ENCODE assay signal across 19 cellular contexts in genomic region chr15:71052356-71052755, GRCh38.
DNase-seq lines count a peak whose midpoint lies in the region; FAIRE-seq and TF ChIP-seq lines count a peak whose summit lies in the region.
"Had no signal": no experiment of that assay in that cellular context is flagged by ENCODE, and none has a peak within 500 bp of the region (broad histone marks: within the 10 kb centered on the region; RNA-seq: fewer than 3 reads in every experiment).

No MANE protein-coding gene starts in this region.

- no peak for TF ChIP-seq EP300 in H1 (IDR thresholded peaks at IDR 0.05; ENCODE audit: borderline replicate concordance in 1 of 2, low read depth in 2 of 2, low read length in 2 of 2)

- H3K79me1 ChIP-seq in H1 (ENCODE audit: low read depth, low read length), result no peaks in the 10 kb centered on the region

- peak; percentile 34 for DNase-seq in AG20443 (ENCODE audit: low spot score)
- peak; percentile 66 for DNase-seq in MG63
- no peak for DNase-seq in H1 (ENCODE audit: low read depth in 1 of 2, low spot score in 2 of 2)
- peak; percentile 53 for DNase-seq in kidney glomerular epithelial cell (lab: John Stamatoyannopoulos, UW)
- DNase-seq in iPS-NIHi11 (ENCODE audit: low spot score), result no peak
- DNase-seq in HUDEP-2 (lab: John Stamatoyannopoulos, UW; ENCODE audit: unreplicated experiment in 76 of 76), result no peak
- DNase-seq in NCI-H2171 (lab: John Stamatoyannopoulos, UW), result no peak
- DNase-seq in NCI-H446 treated with DMSO at 0.1 percent for 48 hours (lab: John Stamatoyannopoulos, UW), result no peak
- DNase-seq: activated CD4-positive, alpha-beta T cell treated with anti-CD3 and anti-CD28 coated beads, Interleukin-2, amount 50 U/mL, for 1 hour; activated CD8-positive, alpha-beta memory T cell treated with anti-CD3 and anti-CD28 coated beads, Interleukin-2, amount 50 U/mL, for 48 hours; Caco-2; heart left ventricle; naive thymus-derived CD4-positive, alpha-beta T cell; NCI-H345; ovary; stimulated activated CD4-positive, alpha-beta T cell treated with anti-CD3 and anti-CD28 coated beads, Interleukin-2, amount 100 ng/mL, for 48 hours had no signal

- no peak overlapping the region for H4K5ac ChIP-seq in H1 (ENCODE audit: insufficient read length, low read depth, low read length)

- H3K27ac ChIP-seq in H1 (ENCODE audit: low read depth, low read length), result no peak overlapping the region
- H3K27ac ChIP-seq: coronary artery, heart left ventricle, ovary had no signal

- H3K9me3 ChIP-seq in MG63, result peaks cover 8% of the 10 kb centered on the region
- no peaks in the 10 kb centered on the region for H3K9me3 ChIP-seq in H1 (ENCODE audit: insufficient read depth in 2 of 2, low read depth in 1 of 2, low read length in 1 of 2)
- H3K9me3 ChIP-seq: ovary had no signal

- POLR2A ChIA-PET in H1 (lab: Charles Lee; ENCODE audit: partially characterized antibody), result no interaction called here

- H2AK5ac ChIP-seq in H1 (ENCODE audit: low read depth, low read length), result 0 out of 2 replicates have a peak overlapping the region, but pooled peaks have one; percentile 11

- TF ChIP-seq CTCF in H1 (IDR thresholded peaks at IDR 0.05; ENCODE audit: control extremely low read depth in 1 of 3, insufficient read depth in 1 of 3, low read depth in 1 of 3, low read length in 3 of 3), result no peak

- H3K56ac ChIP-seq in H1 (replicated peaks; ENCODE audit: insufficient read length, low read depth, low read length), result no peak overlapping the region

- no peak for TF ChIP-seq POLR2A in H1 (IDR thresholded peaks at IDR 0.05; ENCODE audit: control extremely low read depth in 1 of 2, low read depth in 2 of 2, low read length in 2 of 2)

- H2BK5ac ChIP-seq in H1 (ENCODE audit: low read depth, low read length), result no peak overlapping the region

- no peak overlapping the region for H2AFZ ChIP-seq in H1 (ENCODE audit: low read length)

- 88% methylated on average over 2 of the region's 2 CpGs; no CpG with 5 or more reads in 1 of the 2 experiments for whole genome bisulfite sequencing in H1 (ENCODE audit: extremely low coverage in 1 of 2, insufficient coverage in 1 of 2, insufficient read length in 1 of 2, insufficient replicate concordance in 2 of 2, low coverage in 1 of 2, low lambda C conversion rate in 2 of 2, missing lambda C conversion rate in 1 of 2), 2 experiments

- no peak overlapping the region for H3K18ac ChIP-seq in H1 (ENCODE audit: extremely low read depth, low read length)

- no peak overlapping the region for H4K91ac ChIP-seq in H1 (replicated peaks; ENCODE audit: insufficient read length, low read length)

- peaks cover 0 to 10% (median 1%) of the 10 kb centered on the region in 4 experiments; a peak in 4 of 7 replicates for H3K4me1 ChIP-seq in H1 (replicated peaks in 1 of 4; ENCODE audit: control insufficient read depth in 3 of 4, insufficient read depth in 4 of 4, low read length in 3 of 4)
- H3K4me1 ChIP-seq: Caco-2 had no signal

- no peak overlapping the region for H3K9ac ChIP-seq in H1 (replicated peaks in 1 of 4; ENCODE audit: extremely low read depth in 1 of 4, low read depth in 3 of 4, low read length in 3 of 4)

- H2BK120ac ChIP-seq in H1 (replicated peaks; ENCODE audit: low read depth, low read length), result no peak overlapping the region

- no peak overlapping the region for H3K4me2 ChIP-seq in H1 (ENCODE audit: insufficient read depth in 1 of 2, low read depth in 2 of 2, low read length in 2 of 2)

- H2BK12ac ChIP-seq in H1 (ENCODE audit: low read depth, low read length), result no peak overlapping the region

- no peak overlapping the region for H2BK20ac ChIP-seq in H1 (ENCODE audit: low read length)

- no peaks in the 10 kb centered on the region for H3K79me2 ChIP-seq in H1 (ENCODE audit: control insufficient read depth in 1 of 2, insufficient read depth in 2 of 2, low read length in 2 of 2)

- no peaks in the 10 kb centered on the region for H3K23me2 ChIP-seq in H1 (ENCODE audit: low read depth, low read length)

- H4K20me1 ChIP-seq in H1 (replicated peaks in 1 of 2; ENCODE audit: control insufficient read depth in 1 of 2, insufficient read depth in 2 of 2, low read length in 2 of 2), result no peaks in the 10 kb centered on the region

- no peak overlapping the region for H3K14ac ChIP-seq in H1 (ENCODE audit: insufficient read length)

- no peak overlapping the region for H4K8ac ChIP-seq in H1 (ENCODE audit: extremely low read depth, insufficient read depth, low read length)

- no peak overlapping the region for H3K23ac ChIP-seq in H1 (ENCODE audit: insufficient read length)

- H3K4me3 ChIP-seq in MG63 (no peak overlapping the region), H1 (ENCODE audit: extremely low read depth in 1 of 4, insufficient read depth in 2 of 4, low read depth in 3 of 4, low read length in 4 of 4) (no peak overlapping the region)
- H3K4me3 ChIP-seq: coronary artery, heart left ventricle, ovary had no signal

- no peak overlapping the region for H2BK15ac ChIP-seq in H1 (ENCODE audit: low read length)

- CTCF ChIA-PET in H1 (lab: Charles Lee; ENCODE audit: partially characterized antibody), result interaction anchor here (0.6 kb wide), 1 partner anchor 713 kb away, joined by 3 read pairs; no protein-coding TSS in a partner anchor

- H3K4ac ChIP-seq in H1 (replicated peaks; ENCODE audit: insufficient read length, low read depth, low read length), result no peak overlapping the region

- H3K27me3 ChIP-seq in MG63 (no peaks in the 10 kb centered on the region), H1 (replicated peaks in 1 of 4; ENCODE audit: control insufficient read depth in 3 of 4, extremely low read depth in 1 of 4, insufficient read depth in 3 of 4, low read length in 3 of 4) (no peaks in the 10 kb centered on the region)
- H3K27me3 ChIP-seq: heart left ventricle, ovary had no signal

- peaks cover 5% of the 10 kb centered on the region; the same call in 1 of the 2 replicates for H3K36me3 ChIP-seq in MG63
- no peaks in the 10 kb centered on the region for H3K36me3 ChIP-seq in H1 (ENCODE audit: control insufficient read depth in 2 of 4, insufficient read depth in 4 of 4, low read length in 3 of 4)
- H3K36me3 ChIP-seq: ovary had no signal

- TF ChIP-seq RAD21 in H1 (IDR thresholded peaks at IDR 0.05 in 1 of 2, conservative IDR thresholded peaks at IDR 0.05 in 1 of 2; ENCODE audit: low read depth in 2 of 2, low read length in 2 of 2), result no peak

- no peak for FAIRE-seq in H1 (lab: Jason Lieb, UNC)
- FAIRE-seq: endothelial cell of umbilical vein, islet of Langerhans had no signal

TF ChIP-seq in H1, 55 proteins besides CTCF, POLR2A, EP300 and RAD21:
- TF ChIP-seq BRCA1 (IDR thresholded peaks at IDR 0.05; ENCODE audit: low read depth, low read length), result no peak
- TF ChIP-seq TCF12 (IDR thresholded peaks at IDR 0.05; ENCODE audit: low read depth, low read length), result no peak
- TF ChIP-seq RXRA (IDR thresholded peaks at IDR 0.05; ENCODE audit: insufficient read depth, low read depth, low read length), result no peak
- TF ChIP-seq EZH2 (IDR thresholded peaks at IDR 0.05; ENCODE audit: low read depth, low read length, severe bottlenecking), result no peak
- TF ChIP-seq CBX5 (IDR thresholded peaks at IDR 0.05; ENCODE audit: low read depth, low read length), result no peak

Comparison
In these comparisons a context has a peak if more than half of its experiments do, and no peak if none do; other contexts are left out.
1. DNase-seq: peak in AG20443 (single experiment), MG63 (single experiment) and kidney glomerular epithelial cell (single experiment); none in H1 (0 of 2), iPS-NIHi11 (single experiment), HUDEP-2 (0 of 76), NCI-H2171 (single experiment) and NCI-H446 treated with DMSO at 0.1 percent for 48 hours (single experiment).